ENCODE assay signal across 35 cellular contexts in genomic region chr3:11089931-11090330, GRCh38.
"Had no signal": no experiment of that assay in that cellular context is flagged by ENCODE, and none has a peak within 500 bp of the region (broad histone marks: within the 10 kb centered on the region; RNA-seq: fewer than 3 reads in every experiment).

No MANE protein-coding gene starts in this region.

- H3K27me3 Mint-ChIP-seq: activated naive CD4-positive, alpha-beta T cell treated with anti-CD3 and anti-CD28 coated beads, Interleukin-2, amount 50 U/mL, for 24 hours; activated naive CD8-positive, alpha-beta T cell treated with anti-CD3 and anti-CD28 coated beads for 36 hours; activated T-helper 17 cell treated with anti-CD3 and anti-CD28 coated beads, Interleukin-2, amount 50 U/mL, for 72 hours had no signal

- H3K4me3 Mint-ChIP-seq: activated B cell treated with CpG ODN at 0.5 μM for 24 hours; activated CD8-positive, alpha-beta T cell treated with anti-CD3 and anti-CD28 coated beads for 36 hours; activated naive CD4-positive, alpha-beta T cell treated with anti-CD3 and anti-CD28 coated beads for 36 hours; activated naive CD4-positive, alpha-beta T cell treated with anti-CD3 and anti-CD28 coated beads, Interleukin-2, amount 50 U/mL, for 24 hours; activated naive CD8-positive, alpha-beta T cell treated with anti-CD3 and anti-CD28 coated beads for 36 hours; activated naive CD8-positive, alpha-beta T cell treated with anti-CD3 and anti-CD28 coated beads, Interleukin-2, amount 50 U/mL, for 24 hours; activated T-cell treated with anti-CD3 and anti-CD28 coated beads, Interleukin-2, amount 50 U/mL, for 4 hours; activated T-helper 17 cell treated with anti-CD3 and anti-CD28 coated beads, Interleukin-2, amount 50 U/mL, for 72 hours; T-helper 17 cell; T-helper 2 cell treated with Interferon-gamma antibody and Interleukin-4, amounts not matched to agents 5 μg/mL and 100 μg/mL, for 36 hours had no signal

- H3K9me3 Mint-ChIP-seq: activated B cell treated with CpG ODN at 0.5 μM for 24 hours; activated CD8-positive, alpha-beta T cell treated with anti-CD3 and anti-CD28 coated beads for 36 hours; activated naive CD4-positive, alpha-beta T cell treated with anti-CD3 and anti-CD28 coated beads for 36 hours; activated naive CD4-positive, alpha-beta T cell treated with anti-CD3 and anti-CD28 coated beads, Interleukin-2, amount 50 U/mL, for 24 hours; activated naive CD8-positive, alpha-beta T cell treated with anti-CD3 and anti-CD28 coated beads for 36 hours; activated naive CD8-positive, alpha-beta T cell treated with anti-CD3 and anti-CD28 coated beads, Interleukin-2, amount 50 U/mL, for 24 hours; activated T-cell treated with anti-CD3 and anti-CD28 coated beads, Interleukin-2, amount 50 U/mL, for 4 hours; activated T-helper 17 cell treated with anti-CD3 and anti-CD28 coated beads, Interleukin-2, amount 50 U/mL, for 72 hours; T-helper 2 cell treated with Interferon-gamma antibody and Interleukin-4, amounts not matched to agents 5 μg/mL and 100 μg/mL, for 36 hours had no signal

- H3K27ac ChIP-seq: adrenal gland, body of pancreas, epithelial cell of prostate, esophagus squamous epithelium, foreskin keratinocyte, gastrocnemius medialis, WERI-Rb-1 had no signal

- H3K27me3 ChIP-seq: adrenal gland, body of pancreas, esophagus squamous epithelium, foreskin keratinocyte, gastrocnemius medialis had no signal

- FAIRE-seq: colon, endometrium, endothelial cell of umbilical vein had no signal

- H3K9me3 ChIP-seq: adrenal gland, body of pancreas, esophagus squamous epithelium, gastrocnemius medialis, heart left ventricle had no signal

- H3K4me3 ChIP-seq: adrenal gland, body of pancreas, esophagus squamous epithelium, gastrocnemius medialis, heart left ventricle had no signal

- ATAC-seq: activated CD4-positive, CD25-positive, alpha-beta regulatory T cell treated with anti-CD3 and anti-CD28 coated beads, Interleukin-2, amount 50 U/mL, for 24 hours; activated CD8-positive, alpha-beta T cell treated with anti-CD3 and anti-CD28 coated beads for 36 hours; activated naive CD8-positive, alpha-beta T cell treated with anti-CD3 and anti-CD28 coated beads, Interleukin-2, amount 50 U/mL, for 24 hours; activated T-cell treated with anti-CD3 and anti-CD28 coated beads, Interleukin-2, amount 50 U/mL, for 4 hours; activated T-helper 17 cell treated with anti-CD3 and anti-CD28 coated beads, Interleukin-2, amount 50 U/mL, for 72 hours; body of pancreas; foreskin keratinocyte; gastrocnemius medialis; heart left ventricle; T-helper 17 cell had no signal

- H3K36me3 Mint-ChIP-seq: activated naive CD4-positive, alpha-beta T cell treated with anti-CD3 and anti-CD28 coated beads, Interleukin-2, amount 50 U/mL, for 24 hours; activated naive CD8-positive, alpha-beta T cell treated with anti-CD3 and anti-CD28 coated beads for 36 hours had no signal

- H3K4me1 Mint-ChIP-seq: activated B cell treated with CpG ODN at 0.5 μM for 24 hours; activated naive CD4-positive, alpha-beta T cell treated with anti-CD3 and anti-CD28 coated beads, Interleukin-2, amount 50 U/mL, for 24 hours; activated naive CD8-positive, alpha-beta T cell treated with anti-CD3 and anti-CD28 coated beads for 36 hours; activated naive CD8-positive, alpha-beta T cell treated with anti-CD3 and anti-CD28 coated beads, Interleukin-2, amount 50 U/mL, for 24 hours; activated T-helper 17 cell treated with anti-CD3 and anti-CD28 coated beads, Interleukin-2, amount 50 U/mL, for 72 hours had no signal

- H3K27ac Mint-ChIP-seq: activated B cell treated with CpG ODN at 0.5 μM for 24 hours; activated CD8-positive, alpha-beta T cell treated with anti-CD3 and anti-CD28 coated beads for 36 hours; activated naive CD4-positive, alpha-beta T cell treated with anti-CD3 and anti-CD28 coated beads for 36 hours; activated naive CD4-positive, alpha-beta T cell treated with anti-CD3 and anti-CD28 coated beads, Interleukin-2, amount 50 U/mL, for 24 hours; activated naive CD8-positive, alpha-beta T cell treated with anti-CD3 and anti-CD28 coated beads for 36 hours; activated naive CD8-positive, alpha-beta T cell treated with anti-CD3 and anti-CD28 coated beads, Interleukin-2, amount 50 U/mL, for 24 hours; activated T-helper 17 cell treated with anti-CD3 and anti-CD28 coated beads, Interleukin-2, amount 50 U/mL, for 72 hours; T-helper 17 cell; T-helper 2 cell treated with Interferon-gamma antibody and Interleukin-4, amounts not matched to agents 5 μg/mL and 100 μg/mL, for 36 hours had no signal

- H3K36me3 ChIP-seq: adrenal gland, esophagus squamous epithelium, gastrocnemius medialis, heart left ventricle, WERI-Rb-1 had no signal

- DNase-seq: activated B cell treated with CpG ODN at 0.5 μM for 24 hours; activated CD4-positive, alpha-beta T cell treated with anti-CD3 and anti-CD28 coated beads for 48 hours; activated CD4-positive, alpha-beta T cell treated with anti-CD3 and anti-CD28 coated beads, Interleukin-2, amount 50 U/mL, for 1 hour; activated CD4-positive, alpha-beta T cell treated with anti-CD3 and anti-CD28 coated beads, Interleukin-2, amount 50 U/mL, for 48 hours; activated CD8-positive, alpha-beta memory T cell treated with anti-CD3 and anti-CD28 coated beads for 24 hours; activated CD8-positive, alpha-beta T cell treated with anti-CD3 and anti-CD28 coated beads for 36 hours; activated effector memory CD4-positive, alpha-beta T cell treated with anti-CD3 and anti-CD28 coated beads, Interleukin-2, amount 50 U/mL, for 16 hours; activated naive CD4-positive, alpha-beta T cell treated with anti-CD3 and anti-CD28 coated beads for 36 hours; activated naive CD8-positive, alpha-beta T cell treated with anti-CD3 and anti-CD28 coated beads for 36 hours; activated naive CD8-positive, alpha-beta T cell treated with anti-CD3 and anti-CD28 coated beads, Interleukin-2, amount 50 U/mL, for 24 hours; activated T-cell treated with anti-CD3 and anti-CD28 coated beads, Interleukin-2, amount 50 U/mL, for 4 hours; adrenal gland; amygdala; aorta; body of pancreas; caudate nucleus; cortex of kidney; effector CD8-positive, alpha-beta T cell; esophagus squamous epithelium; foreskin keratinocyte; gastrocnemius medialis; glutamatergic neuron; heart left ventricle; T-helper 1 cell; T-helper 17 cell; T1000; WERI-Rb-1 had no signal

- H3K4me1 ChIP-seq: adrenal gland, body of pancreas, foreskin keratinocyte, gastrocnemius medialis had no signal
